In genomic region chr21:41162111-41162510, GRCh38 we compare ENCODE assay signal across 9 cellular contexts. TPM values are rescaled to one million over a fixed set of nuclear protein-coding genes. Genes with fewer than 3 reads are reported as not detected.
"Had no signal": no experiment of that assay in that cellular context is flagged by ENCODE, and none has a peak within 500 bp of the region (broad histone marks: within the 10 kb centered on the region; RNA-seq: fewer than 3 reads in every experiment).

No MANE protein-coding gene starts in this region.

- H3K4me3 ChIP-seq: GM12878 had no signal

- DNase-seq: GDM1, GF-D8 had no signal

- FAIRE-seq: G401.6, GM12878, GM12891, GM12892, GM18507, GM19239 had no signal

RNA-seq across cellular contexts. Expression of gene BACE2, which starts 5.8 kb away (rescaled TPM):
- total RNA-seq: G401 had no signal
